In genomic region chr3:127264292-127264691, GRCh38 we compare ENCODE assay signal across 24 cellular contexts. TPM values are rescaled to one million over a fixed set of nuclear protein-coding genes. Genes with fewer than 3 reads are reported as not detected.
DNase-seq lines count a peak whose midpoint lies in the region; ATAC-seq, FAIRE-seq and TF ChIP-seq lines count a peak whose summit lies in the region.
"Had no signal": no experiment of that assay in that cellular context is flagged by ENCODE, and none has a peak within 500 bp of the region (broad histone marks: within the 10 kb centered on the region; RNA-seq: fewer than 3 reads in every experiment).

No MANE protein-coding gene starts in this region.

- no peak overlapping the region for H2AFZ ChIP-seq in astrocyte (ENCODE audit: low read depth, low read length)

- CTCF ChIA-PET in CD4-positive, alpha-beta T cell (lab: Charles Lee): no interaction called here

- H3K4me2 ChIP-seq in astrocyte (ENCODE audit: low read length): no peak overlapping the region

- H3K27ac ChIP-seq in astrocyte (ENCODE audit: low read depth, low read length) (no peak overlapping the region), left lung (no peak overlapping the region)
- H3K27ac ChIP-seq in CD4-positive, alpha-beta T cell (ENCODE audit: low read depth, low read length): no peak overlapping the region
- H3K27ac ChIP-seq: cardiac muscle cell, epithelial cell of prostate, SK-N-MC, transverse colon had no signal

- no peaks in the 10 kb centered on the region for H4K20me1 ChIP-seq in astrocyte (ENCODE audit: insufficient read depth, low read length)

- peaks cover 2% of the 10 kb centered on the region for H3K4me1 Mint-ChIP-seq in astrocyte (ENCODE audit: low read depth, unreplicated experiment)
- no peaks in the 10 kb centered on the region for H3K4me1 Mint-ChIP-seq in CD4-positive, alpha-beta T cell (ENCODE audit: low read depth)
- H3K4me1 Mint-ChIP-seq in T-helper 2 cell treated with Interferon-gamma antibody and Interleukin-4, amounts not matched to agents 5 μg/mL and 100 μg/mL, for 36 hours (ENCODE audit: low read depth): no peaks in the 10 kb centered on the region
- H3K4me1 Mint-ChIP-seq in activated naive CD8-positive, alpha-beta T cell treated with anti-CD3 and anti-CD28 coated beads, Interleukin-2, amount 50 U/mL, for 24 hours: no peaks in the 10 kb centered on the region
- H3K4me1 Mint-ChIP-seq: activated B cell treated with CpG ODN at 0.5 μM for 24 hours, memory B cell had no signal

- H3K27ac Mint-ChIP-seq in astrocyte (ENCODE audit: unreplicated experiment): no peak overlapping the region
- H3K27ac Mint-ChIP-seq in CD4-positive, alpha-beta T cell: no peak overlapping the region
- no peak overlapping the region for H3K27ac Mint-ChIP-seq in T-helper 2 cell treated with Interferon-gamma antibody and Interleukin-4, amounts not matched to agents 5 μg/mL and 100 μg/mL, for 36 hours
- H3K27ac Mint-ChIP-seq in activated naive CD8-positive, alpha-beta T cell treated with anti-CD3 and anti-CD28 coated beads, Interleukin-2, amount 50 U/mL, for 24 hours: no peak overlapping the region
- H3K27ac Mint-ChIP-seq: activated B cell treated with CpG ODN at 0.5 μM for 24 hours; memory B cell; stimulated activated naive CD8-positive, alpha-beta T cell treated with anti-CD3 and anti-CD28 coated beads, Interleukin-15, Interleukin-2, amounts not matched to agents 100 ng/mL and 50 ng/mL, for 24 hours had no signal

- peaks cover 9% of the 10 kb centered on the region for H3K9me3 Mint-ChIP-seq in astrocyte (ENCODE audit: unreplicated experiment)
- H3K9me3 Mint-ChIP-seq in CD4-positive, alpha-beta T cell: no peaks in the 10 kb centered on the region
- H3K9me3 Mint-ChIP-seq in T-helper 2 cell treated with Interferon-gamma antibody and Interleukin-4, amounts not matched to agents 5 μg/mL and 100 μg/mL, for 36 hours: peaks cover 5% of the 10 kb centered on the region
- H3K9me3 Mint-ChIP-seq in activated naive CD8-positive, alpha-beta T cell treated with anti-CD3 and anti-CD28 coated beads, Interleukin-2, amount 50 U/mL, for 24 hours: peaks cover 11% of the 10 kb centered on the region
- H3K9me3 Mint-ChIP-seq: stimulated activated naive CD8-positive, alpha-beta T cell treated with anti-CD3 and anti-CD28 coated beads, Interleukin-15, Interleukin-2, amounts not matched to agents 100 ng/mL and 50 ng/mL, for 24 hours had no signal

- H3K27me3 Mint-ChIP-seq in astrocyte (ENCODE audit: low read depth, unreplicated experiment): peaks cover 66% of the 10 kb centered on the region
- peaks cover 11% of the 10 kb centered on the region for H3K27me3 Mint-ChIP-seq in CD4-positive, alpha-beta T cell
- H3K27me3 Mint-ChIP-seq in T-helper 2 cell treated with Interferon-gamma antibody and Interleukin-4, amounts not matched to agents 5 μg/mL and 100 μg/mL, for 36 hours (ENCODE audit: low read depth): no peaks in the 10 kb centered on the region
- H3K27me3 Mint-ChIP-seq in activated naive CD8-positive, alpha-beta T cell treated with anti-CD3 and anti-CD28 coated beads, Interleukin-2, amount 50 U/mL, for 24 hours: peaks cover 4% of the 10 kb centered on the region

- H3K4me3 ChIP-seq in astrocyte (ENCODE audit: insufficient read depth, low read depth, low read length): no peak overlapping the region
- H3K4me3 ChIP-seq in left lung: no peak overlapping the region
- H3K4me3 ChIP-seq: cardiac muscle cell, SK-N-MC, transverse colon had no signal

- H3K36me3 ChIP-seq in astrocyte (ENCODE audit: insufficient read depth, low read length) (no peaks in the 10 kb centered on the region), left lung (no peaks in the 10 kb centered on the region)
- H3K36me3 ChIP-seq: BE2C, cardiac muscle cell, transverse colon had no signal

- no peaks in the 10 kb centered on the region for H3K79me2 ChIP-seq in astrocyte (ENCODE audit: insufficient read depth, low read length)

- H3K9me3 ChIP-seq in astrocyte (ENCODE audit: insufficient read depth, low read depth, low read length) (no peaks in the 10 kb centered on the region), left lung (peaks cover 0 to 13% of the 10 kb centered on the region in 2 donors)
- H3K9me3 ChIP-seq in CD4-positive, alpha-beta T cell (ENCODE audit: control insufficient read depth, low read length): peaks cover 14% of the 10 kb centered on the region

- no peaks in the 10 kb centered on the region for H3K36me3 Mint-ChIP-seq in astrocyte (ENCODE audit: low read depth, unreplicated experiment)
- H3K36me3 Mint-ChIP-seq in CD4-positive, alpha-beta T cell (ENCODE audit: low read depth): no peaks in the 10 kb centered on the region
- no peaks in the 10 kb centered on the region for H3K36me3 Mint-ChIP-seq in T-helper 2 cell treated with Interferon-gamma antibody and Interleukin-4, amounts not matched to agents 5 μg/mL and 100 μg/mL, for 36 hours (ENCODE audit: low read depth)
- no peaks in the 10 kb centered on the region for H3K36me3 Mint-ChIP-seq in activated naive CD8-positive, alpha-beta T cell treated with anti-CD3 and anti-CD28 coated beads, Interleukin-2, amount 50 U/mL, for 24 hours (ENCODE audit: low read depth)
- H3K36me3 Mint-ChIP-seq: memory B cell had no signal

- FAIRE-seq in H54 (lab: Jason Lieb, UNC) (no peak), astrocyte (lab: Jason Lieb, UNC) (no peak)

- TF ChIP-seq POLR2A in H54 (IDR thresholded peaks at IDR 0.05; ENCODE audit: low read depth, low read length): no peak

- H3K9ac ChIP-seq in astrocyte (ENCODE audit: low read length): no peak overlapping the region

- DNase-seq in Daoy (ENCODE audit: low read depth) (peak; percentile 33), H54 (ENCODE audit: insufficient read length, low spot score) (peak; percentile 12), astrocyte (ENCODE audit: low read depth) (peak; percentile 2), left lung (no peak), hippocampal formation (lab: John Stamatoyannopoulos, UW) (no peak)
- no peak for DNase-seq in CD4-positive, alpha-beta T cell
- no peak for DNase-seq in T-helper 2 cell treated with Interferon-gamma antibody and Interleukin-4, amounts not matched to agents 5 μg/mL and 100 μg/mL, for 36 hours (ENCODE audit: low spot score)
- DNase-seq in activated naive CD8-positive, alpha-beta T cell treated with anti-CD3 and anti-CD28 coated beads, Interleukin-2, amount 50 U/mL, for 24 hours: no peak
- DNase-seq: activated B cell treated with CpG ODN at 0.5 μM for 24 hours; activated CD4-positive, alpha-beta T cell treated with anti-CD3 and anti-CD28 coated beads, Interleukin-2, amount 50 U/mL, for 4 hours; activated gamma-delta T cell; BE2C; COR-L47; NCI-H524; stimulated activated CD4-positive, alpha-beta T cell treated with anti-CD3 and anti-CD28 coated beads, Interleukin-12 subunit alpha, Interleukin-12 subunit beta, amount 100 ng/mL, for 4 hours; stimulated activated CD4-positive, alpha-beta T cell treated with anti-CD3 and anti-CD28 coated beads, Interleukin-4, amount 100 ng/mL, for 4 hours; transverse colon had no signal

- POLR2A ChIA-PET in CD4-positive, alpha-beta T cell (lab: Charles Lee): no interaction called here

- H3K27me3 ChIP-seq in astrocyte (ENCODE audit: insufficient read depth, low read length) (no peaks in the 10 kb centered on the region), left lung (no peaks in the 10 kb centered on the region)
- H3K27me3 ChIP-seq in CD4-positive, alpha-beta T cell (ENCODE audit: control insufficient read depth, insufficient read depth, low read length): no peaks in the 10 kb centered on the region
- H3K27me3 ChIP-seq: BE2C, cardiac muscle cell, transverse colon had no signal

- no peak for TF ChIP-seq CTCF in astrocyte (IDR thresholded peaks at IDR 0.05; ENCODE audit: insufficient read depth, low read depth, low read length)
- no peak for TF ChIP-seq CTCF in left lung (IDR thresholded peaks at IDR 0.05)
- TF ChIP-seq CTCF in CD4-positive, alpha-beta T cell (IDR thresholded peaks at IDR 0.05): no peak

- no peak overlapping the region for H3K4me3 Mint-ChIP-seq in astrocyte (ENCODE audit: unreplicated experiment)
- no peak overlapping the region for H3K4me3 Mint-ChIP-seq in CD4-positive, alpha-beta T cell
- no peak overlapping the region for H3K4me3 Mint-ChIP-seq in T-helper 2 cell treated with Interferon-gamma antibody and Interleukin-4, amounts not matched to agents 5 μg/mL and 100 μg/mL, for 36 hours
- H3K4me3 Mint-ChIP-seq in activated naive CD8-positive, alpha-beta T cell treated with anti-CD3 and anti-CD28 coated beads, Interleukin-2, amount 50 U/mL, for 24 hours: no peak overlapping the region
- H3K4me3 Mint-ChIP-seq: activated B cell treated with CpG ODN at 0.5 μM for 24 hours; memory B cell; stimulated activated naive CD8-positive, alpha-beta T cell treated with anti-CD3 and anti-CD28 coated beads, Interleukin-15, Interleukin-2, amounts not matched to agents 100 ng/mL and 50 ng/mL, for 24 hours had no signal

- intact Hi-C loops in left lung (cut with DNase I): no loop called here
- intact Hi-C loops in CD4-positive, alpha-beta T cell (cut with DNase I, micrococcal nuclease): no loop called here

- ATAC-seq in left lung: peak; percentile 19
- no peak for ATAC-seq in CD4-positive, alpha-beta T cell (ENCODE audit: poor library complexity)
- ATAC-seq in activated naive CD8-positive, alpha-beta T cell treated with anti-CD3 and anti-CD28 coated beads, Interleukin-2, amount 50 U/mL, for 24 hours: no peak
- ATAC-seq: HCT116 had no signal

- H3K4me1 ChIP-seq in astrocyte (ENCODE audit: insufficient read depth, low read length) (no peaks in the 10 kb centered on the region), left lung (no peaks in the 10 kb centered on the region)
- H3K4me1 ChIP-seq: BE2C, transverse colon had no signal

RNA-seq across cellular contexts. Expression of gene PRR20G, which starts 23.6 kb away (rescaled TPM):
- not detected in 2 replicates for total RNA-seq in Daoy (2014; rRNA removed; shearing (Covaris generic))
- not detected in 2 replicates for total RNA-seq in astrocyte
- total RNA-seq in left lung: not detected
- total RNA-seq in CD4-positive, alpha-beta T cell: not detected
- total RNA-seq: activated B cell treated with CpG ODN at 0.5 μM for 24 hours, cardiac muscle cell, dermis microvascular lymphatic vessel endothelial cell, transverse colon had no signal

Comparison
In these comparisons a context has a peak if more than half of its experiments do, and no peak if none do; other contexts are left out.
1. DNase-seq: peak in Daoy (single experiment), H54 (single experiment) and astrocyte (single experiment); none in left lung (0 of 2), CD4-positive, alpha-beta T cell (0 of 10), hippocampal formation (0 of 2), T-helper 2 cell treated with Interferon-gamma antibody and Interleukin-4, amounts not matched to agents 5 μg/mL and 100 μg/mL, for 36 hours (single experiment) and activated naive CD8-positive, alpha-beta T cell treated with anti-CD3 and anti-CD28 coated beads, Interleukin-2, amount 50 U/mL, for 24 hours (single experiment).